ENCODE assay signal across 9 cellular contexts in the genomic region with DNA sequence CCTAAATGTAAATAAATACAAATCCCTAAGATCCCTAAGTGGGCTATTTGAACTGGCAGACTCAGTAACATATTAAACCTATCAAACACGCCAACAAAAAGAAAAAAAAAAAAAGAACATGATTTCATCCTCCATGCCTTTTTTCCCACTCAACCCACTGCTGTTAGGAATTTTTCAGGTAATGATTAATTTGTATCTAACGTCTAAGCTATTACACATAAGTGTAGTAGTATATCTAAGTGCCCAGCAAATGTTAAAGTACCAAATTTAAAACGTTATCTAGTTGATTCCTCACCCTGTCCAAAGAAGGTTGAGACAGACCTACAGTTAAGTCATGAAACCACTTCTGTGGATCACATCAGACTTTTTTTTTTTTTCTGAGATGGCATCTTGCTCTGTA. TPM values are rescaled to one million over a fixed set of nuclear protein-coding genes. Genes with fewer than 3 reads are reported as not detected.
DNase-seq lines count a peak whose midpoint lies in the region; ATAC-seq and TF ChIP-seq lines count a peak whose summit lies in the region.
"Had no signal": no experiment of that assay in that cellular context is flagged by ENCODE, and none has a peak within 500 bp of the region (broad histone marks: within the 10 kb centered on the region; RNA-seq: fewer than 3 reads in every experiment).

No MANE protein-coding gene starts in this region.

- ATAC-seq in heart right ventricle (peak in 4 of 8 donors; percentile 10 to 43 (median 38)), GM18868 (IDR thresholded peaks at IDR 0.05; ENCODE audit: unreplicated experiment) (no peak), HG03045 (IDR thresholded peaks at IDR 0.05; ENCODE audit: unreplicated experiment) (no peak)

- TF ChIP-seq EP300 in sigmoid colon (IDR thresholded peaks at IDR 0.05) = no peak

- H3K27ac ChIP-seq in CD8-positive, alpha-beta memory T cell (ENCODE audit: low read depth, low read length) = peak overlapping the region; percentile 27
- peak overlapping the region in 8 of 10 donors; percentile 57 to 81 (median 78) for H3K27ac ChIP-seq in heart right ventricle
- H3K27ac ChIP-seq in sigmoid colon = peak overlapping the region; percentile 71 to 80 (median 76)
- H3K27ac ChIP-seq: neural progenitor cell had no signal

- TF ChIP-seq CTCF in heart right ventricle (IDR thresholded peaks at IDR 0.05) (no peak), sigmoid colon (IDR thresholded peaks at IDR 0.05) (no peak)

- peaks cover 5 to 83% (median 23%) of the 10 kb centered on the region in 3 donors for H3K36me3 Mint-ChIP-seq in CD8-positive, alpha-beta memory T cell
- H3K36me3 Mint-ChIP-seq in activated T-helper 2 cell treated with anti-CD3 and anti-CD28 coated beads, Interferon-gamma antibody, Interleukin-2, Interleukin-4, amounts not matched to agents 10 μg/mL and 5 μg/mL and 100 μg/mL, durations not matched to agents 14 hours and 24 hours and 36 hours (ENCODE audit: low read depth) = peaks cover 82% of the 10 kb centered on the region

- POLR2A ChIA-PET in CD8-positive, alpha-beta memory T cell (lab: Charles Lee) = interaction anchor here (0.7 kb wide), 1 partner anchor 10 kb away, joined by 3 read pairs; no protein-coding TSS in a partner anchor

- peak overlapping the region in 4 of 7 donors; percentile 13 to 61 (median 50) for H3K4me3 Mint-ChIP-seq in CD8-positive, alpha-beta memory T cell
- peak overlapping the region; percentile 35 for H3K4me3 Mint-ChIP-seq in activated T-helper 2 cell treated with anti-CD3 and anti-CD28 coated beads, Interferon-gamma antibody, Interleukin-2, Interleukin-4, amounts not matched to agents 10 μg/mL and 5 μg/mL and 100 μg/mL, durations not matched to agents 14 hours and 24 hours and 36 hours (ENCODE audit: low read depth)
- H3K4me3 Mint-ChIP-seq: neural progenitor cell had no signal

- no peaks in the 10 kb centered on the region for H3K9me3 ChIP-seq in CD8-positive, alpha-beta memory T cell (ENCODE audit: low read length)
- H3K9me3 ChIP-seq in heart right ventricle (no peaks in the 10 kb centered on the region), sigmoid colon (no peaks in the 10 kb centered on the region)

- peaks cover 24% of the 10 kb centered on the region for H3K36me3 ChIP-seq in CD8-positive, alpha-beta memory T cell (ENCODE audit: insufficient read depth, low read length)
- H3K36me3 ChIP-seq in heart right ventricle (peaks cover 0 to 86% (median 38%) of the 10 kb centered on the region in 9 donors), sigmoid colon (peaks cover 0 to 56% (median 22%) of the 10 kb centered on the region in 4 donors)

- CTCF ChIA-PET in CD8-positive, alpha-beta memory T cell (lab: Charles Lee) = interaction anchor here (1.3 kb wide), 1 partner anchor 16 kb away, joined by 7 read pairs; a partner anchor contains a TSS

- intact Hi-C loops in activated T-helper 2 cell treated with anti-CD3 and anti-CD28 coated beads, Interferon-gamma antibody, Interleukin-2, Interleukin-4, amounts not matched to agents 10 μg/mL and 5 μg/mL and 100 μg/mL, durations not matched to agents 14 hours and 24 hours and 36 hours (cut with micrococcal nuclease) = loop anchor here (1.0 to 2.0 kb wide), 2 partner anchors 15 to 37 kb away; a partner anchor contains a TSS
- intact Hi-C loops in heart right ventricle (cut with DNase I) = no loop called here
- intact Hi-C loops in sigmoid colon (cut with DNase I) = no loop called here

- H3K27me3 Mint-ChIP-seq in CD8-positive, alpha-beta memory T cell = no peaks in the 10 kb centered on the region
- H3K27me3 Mint-ChIP-seq in activated T-helper 2 cell treated with anti-CD3 and anti-CD28 coated beads, Interferon-gamma antibody, Interleukin-2, Interleukin-4, amounts not matched to agents 10 μg/mL and 5 μg/mL and 100 μg/mL, durations not matched to agents 14 hours and 24 hours and 36 hours (ENCODE audit: low read depth) = no peaks in the 10 kb centered on the region

- peaks cover 28% of the 10 kb centered on the region for H3K4me1 ChIP-seq in CD8-positive, alpha-beta memory T cell (ENCODE audit: insufficient read depth, low read length)
- peaks cover 0 to 52% (median 42%) of the 10 kb centered on the region in 9 donors for H3K4me1 ChIP-seq in heart right ventricle
- peaks cover 0 to 42% (median 38%) of the 10 kb centered on the region in 4 donors for H3K4me1 ChIP-seq in sigmoid colon
- H3K4me1 ChIP-seq: neural progenitor cell had no signal

- no peak overlapping the region for H3K4me3 ChIP-seq in CD8-positive, alpha-beta memory T cell (ENCODE audit: low read length)
- H3K4me3 ChIP-seq in heart right ventricle (no peak overlapping the region), sigmoid colon (no peak overlapping the region)
- H3K4me3 ChIP-seq: neural progenitor cell had no signal

- peak overlapping the region in 6 of 8 donors; percentile 24 to 92 (median 86) for H3K27ac Mint-ChIP-seq in CD8-positive, alpha-beta memory T cell
- H3K27ac Mint-ChIP-seq in activated T-helper 2 cell treated with anti-CD3 and anti-CD28 coated beads, Interferon-gamma antibody, Interleukin-2, Interleukin-4, amounts not matched to agents 10 μg/mL and 5 μg/mL and 100 μg/mL, durations not matched to agents 14 hours and 24 hours and 36 hours = peak overlapping the region; percentile 92
- H3K27ac Mint-ChIP-seq: neural progenitor cell had no signal

- WGBS in heart right ventricle, 2 donors = 39 to 48% methylated on average over 3 of the region's 3 CpGs
- 42 to 68% methylated on average over 3 of the region's 3 CpGs for WGBS in sigmoid colon, 2 donors

- H3K4me1 Mint-ChIP-seq in CD8-positive, alpha-beta memory T cell = peaks cover 57 to 70% (median 67%) of the 10 kb centered on the region in 3 donors
- peaks cover 50% of the 10 kb centered on the region for H3K4me1 Mint-ChIP-seq in activated T-helper 2 cell treated with anti-CD3 and anti-CD28 coated beads, Interferon-gamma antibody, Interleukin-2, Interleukin-4, amounts not matched to agents 10 μg/mL and 5 μg/mL and 100 μg/mL, durations not matched to agents 14 hours and 24 hours and 36 hours (ENCODE audit: low read depth)
- H3K4me1 Mint-ChIP-seq: neural progenitor cell had no signal

- H3K27me3 ChIP-seq in CD8-positive, alpha-beta memory T cell (ENCODE audit: insufficient read depth, low read length, poor library complexity, severe bottlenecking) = no peaks in the 10 kb centered on the region
- H3K27me3 ChIP-seq in heart right ventricle (no peaks in the 10 kb centered on the region), sigmoid colon (no peaks in the 10 kb centered on the region)
- H3K27me3 ChIP-seq: neural progenitor cell had no signal

- H3K9me3 Mint-ChIP-seq in CD8-positive, alpha-beta memory T cell = no peaks in the 10 kb centered on the region
- H3K9me3 Mint-ChIP-seq in activated T-helper 2 cell treated with anti-CD3 and anti-CD28 coated beads, Interferon-gamma antibody, Interleukin-2, Interleukin-4, amounts not matched to agents 10 μg/mL and 5 μg/mL and 100 μg/mL, durations not matched to agents 14 hours and 24 hours and 36 hours = no peaks in the 10 kb centered on the region
- H3K9me3 Mint-ChIP-seq: neural progenitor cell had no signal

- no peak for DNase-seq in CD8-positive, alpha-beta memory T cell
- no peak for DNase-seq in activated T-helper 2 cell treated with anti-CD3 and anti-CD28 coated beads, Interferon-gamma antibody, Interleukin-2, Interleukin-4, amounts not matched to agents 10 μg/mL and 5 μg/mL and 100 μg/mL, durations not matched to agents 14 hours and 24 hours and 36 hours (ENCODE audit: low spot score)
- DNase-seq in heart right ventricle = no peak
- DNase-seq in sigmoid colon = no peak
- DNase-seq in KG1 (lab: John Stamatoyannopoulos, UW) = no peak
- no peak for DNase-seq in NCI-H526 (lab: John Stamatoyannopoulos, UW)

- no peak for TF ChIP-seq POLR2A in sigmoid colon (IDR thresholded peaks at IDR 0.05)

RNA-seq across cellular contexts. Expression of a gene that starts 16.4 kb away (rescaled TPM):
- 10 to 100 TPM; 19.6 to 20.4 TPM for total RNA-seq in CD8-positive, alpha-beta memory T cell
- polyA plus RNA-seq in CD8-positive, alpha-beta memory T cell = 38.3 TPM
- total RNA-seq in activated T-helper 2 cell treated with anti-CD3 and anti-CD28 coated beads, Interferon-gamma antibody, Interleukin-2, Interleukin-4, amounts not matched to agents 10 μg/mL and 5 μg/mL and 100 μg/mL, durations not matched to agents 14 hours and 24 hours and 36 hours = 20.5 and 26.0 TPM in 2 replicates
- total RNA-seq in heart right ventricle (10 to 100 TPM; 14.0 to 19.1 (median 17.3) TPM), sigmoid colon (10 to 100 TPM; 18.1 to 31.9 (median 24.5) TPM)
- polyA plus RNA-seq in heart right ventricle (10 to 100 TPM in 1 of 2 donors, 1 to 10 TPM in 1; 2.7 to 18.7 TPM), sigmoid colon (1 to 10 TPM; 4.2 to 8.4 (median 7.2) TPM)

RNA-seq across cellular contexts. Expression of a gene that starts 37.3 kb away (rescaled TPM):
- 100 to 1,000 TPM; 334 to 343 TPM for total RNA-seq in CD8-positive, alpha-beta memory T cell
- polyA plus RNA-seq in CD8-positive, alpha-beta memory T cell = 150 TPM
- total RNA-seq in activated T-helper 2 cell treated with anti-CD3 and anti-CD28 coated beads, Interferon-gamma antibody, Interleukin-2, Interleukin-4, amounts not matched to agents 10 μg/mL and 5 μg/mL and 100 μg/mL, durations not matched to agents 14 hours and 24 hours and 36 hours = 407 and 425 TPM in 2 replicates
- total RNA-seq in heart right ventricle (100 to 1,000 TPM; 122 to 235 (median 150) TPM), sigmoid colon (100 to 1,000 TPM in 3 of 4 donors, 10 to 100 TPM in 1; 69.5 to 112 (median 107) TPM)
- polyA plus RNA-seq in heart right ventricle (100 to 1,000 TPM; 207 to 227 TPM), sigmoid colon (100 to 1,000 TPM; 113 to 217 (median 161) TPM)

Comparison
In these comparisons a context has a peak if more than half of its experiments do, and no peak if none do; other contexts are left out.
1. H3K27ac ChIP-seq: peak in every context shown above with its lines; median percentile 78 in heart right ventricle; 76 in sigmoid colon; 27 in CD8-positive, alpha-beta memory T cell.